In the genomic region with DNA sequence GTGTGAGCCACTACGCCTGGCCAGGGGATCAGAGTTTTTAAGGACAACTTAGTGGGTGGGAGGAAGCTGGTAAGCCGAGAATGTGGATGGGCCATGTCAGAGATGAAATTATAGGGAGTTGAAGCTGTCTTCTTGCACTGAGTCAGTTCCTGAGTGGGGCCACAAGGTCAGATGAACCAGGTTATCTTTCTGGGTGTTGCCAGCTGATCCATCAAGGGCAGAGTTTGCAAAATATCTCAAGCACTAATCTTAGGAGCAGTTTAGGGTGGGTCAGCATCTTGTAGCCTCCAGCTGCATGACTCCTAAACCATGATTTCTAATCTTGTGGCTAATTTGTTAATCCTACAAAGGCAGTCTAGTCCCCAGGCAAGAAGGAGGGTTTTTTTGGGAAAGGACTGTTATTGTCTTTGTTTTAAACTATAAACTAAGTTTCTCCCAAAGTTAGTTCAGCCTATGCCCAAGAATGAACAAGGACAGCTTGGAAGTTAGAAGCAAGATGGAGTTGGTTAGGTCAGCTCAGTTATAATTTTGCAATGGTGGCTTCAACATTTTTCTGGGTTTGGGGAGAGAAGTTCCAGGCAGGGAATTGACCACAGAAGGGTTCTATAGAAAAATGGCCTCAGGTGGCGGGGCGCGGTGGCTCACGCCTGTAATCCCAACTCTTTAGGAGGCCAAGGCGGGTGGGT, we compare ENCODE assay signal across 7 cellular contexts. TPM values are rescaled to one million over a fixed set of nuclear protein-coding genes. Genes with fewer than 3 reads are reported as not detected.
DNase-seq lines count a peak whose midpoint lies in the region; ATAC-seq and TF ChIP-seq lines count a peak whose summit lies in the region.
"Not testable (repeated sequence)": the region's sequence is repeated elsewhere in the genome, so short reads cannot be mapped to it uniquely, and the experiment has no call there.

No MANE protein-coding gene starts in this region.

- TF ChIP-seq POLR2A in erythroblast (IDR thresholded peaks at IDR 0.05; ENCODE audit: low read length), result not testable (repeated sequence)

- H3K4me1 Mint-ChIP-seq in stimulated activated memory B cell treated with anti-CD40 and anti-IgM and Interleukin-4, amounts not matched to agents 10 μg/mL and 1 μg/mL and 100 μg/mL, for 72 hours, result not testable (repeated sequence)

- not testable (repeated sequence) for H3K27me3 Mint-ChIP-seq in stimulated activated memory B cell treated with anti-CD40 and anti-IgM and Interleukin-4, amounts not matched to agents 10 μg/mL and 1 μg/mL and 100 μg/mL, for 72 hours

- not testable (repeated sequence) for ATAC-seq in stimulated activated memory B cell treated with anti-CD40 and anti-IgM and Interleukin-4, amounts not matched to agents 10 μg/mL and 1 μg/mL and 100 μg/mL, for 72 hours

- peak; percentile 56 for DNase-seq in A172 (ENCODE audit: low spot score)
- DNase-seq in M059J (ENCODE audit: low read depth), result peak; percentile 78
- DNase-seq in MV-4-11 (lab: John Stamatoyannopoulos, UW), result peak; percentile 48
- DNase-seq in RPMI7951 (ENCODE audit: low read depth), result peak; percentile 89
- peak; percentile 37 for DNase-seq in amniotic epithelial cell (ENCODE audit: low read depth)
- DNase-seq in erythroblast (lab: John Stamatoyannopoulos, UW), result peak; percentile 31 to 53

- not testable (repeated sequence) for H3K9me3 Mint-ChIP-seq in stimulated activated memory B cell treated with anti-CD40 and anti-IgM and Interleukin-4, amounts not matched to agents 10 μg/mL and 1 μg/mL and 100 μg/mL, for 72 hours

- not testable (repeated sequence) for H3K4me3 Mint-ChIP-seq in stimulated activated memory B cell treated with anti-CD40 and anti-IgM and Interleukin-4, amounts not matched to agents 10 μg/mL and 1 μg/mL and 100 μg/mL, for 72 hours

- H3K27ac Mint-ChIP-seq in stimulated activated memory B cell treated with anti-CD40 and anti-IgM and Interleukin-4, amounts not matched to agents 10 μg/mL and 1 μg/mL and 100 μg/mL, for 72 hours, result peak overlapping the region; percentile 37

- H3K36me3 Mint-ChIP-seq in stimulated activated memory B cell treated with anti-CD40 and anti-IgM and Interleukin-4, amounts not matched to agents 10 μg/mL and 1 μg/mL and 100 μg/mL, for 72 hours, result not testable (repeated sequence)

RNA-seq across cellular contexts. Expression of a gene that starts 14.4 kb away (rescaled TPM):
- total RNA-seq in A172 (2014; rRNA removed; shearing (Covaris generic)), result 6.9 and 7.6 TPM in 2 replicates
- total RNA-seq in M059J (2014; rRNA removed; shearing (Covaris generic)), result 8.0 and 17.1 TPM in 2 replicates
- total RNA-seq in RPMI7951 (2014; rRNA removed; shearing (Covaris generic)), result 13.7 and 18.1 TPM in 2 replicates

Comparison
In these comparisons a context has a peak if more than half of its experiments do, and no peak if none do; other contexts are left out.
1. DNase-seq: peak in every context shown above with its lines; median percentile 89 in RPMI7951; 78 in M059J; 56 in A172; 48 in MV-4-11; 42 in erythroblast; 37 in amniotic epithelial cell.